In genomic region chr6:100897671-100898070, GRCh38 we compare ENCODE assay signal across 38 cellular contexts.
"Had no signal": no experiment of that assay in that cellular context is flagged by ENCODE, and none has a peak within 500 bp of the region (broad histone marks: within the 10 kb centered on the region; RNA-seq: fewer than 3 reads in every experiment).

No MANE protein-coding gene starts in this region.

- H3K4me3 Mint-ChIP-seq: activated B cell treated with CpG ODN at 0.5 μM for 24 hours; activated CD4-positive, alpha-beta memory T cell treated with anti-CD3 and anti-CD28 coated beads for 36 hours; activated CD4-positive, alpha-beta T cell treated with anti-CD3 and anti-CD28 coated beads, Interleukin-2, amount 10 ng/mL, durations not matched to agents 24 days and 14 days; activated CD8-positive, alpha-beta T cell treated with anti-CD3 and anti-CD28 coated beads for 36 hours; activated naive CD4-positive, alpha-beta T cell treated with anti-CD3 and anti-CD28 coated beads, Interleukin-2, amount 10 ng/mL, durations not matched to agents 7 days and 5 days; activated naive CD4-positive, alpha-beta T cell treated with anti-CD3 and anti-CD28 coated beads, Interleukin-2, amount 50 U/mL, for 24 hours; activated naive CD8-positive, alpha-beta T cell; activated naive CD8-positive, alpha-beta T cell treated with anti-CD3 and anti-CD28 coated beads, Interleukin-2, amount 10 ng/mL, durations not matched to agents 7 days and 5 days; activated naive CD8-positive, alpha-beta T cell treated with anti-CD3 and anti-CD28 coated beads, Interleukin-2, amount 50 U/mL, for 24 hours; activated T-cell treated with anti-CD3 and anti-CD28 coated beads, Interleukin-2, amount 50 U/mL, for 4 hours; activated T-cell treated with anti-CD3 and anti-CD28 coated beads, Interleukin-2, amount 50 U/mL, for 72 hours; activated T-helper 1 cell treated with anti-CD3 and anti-CD28 coated beads, Interleukin-12 subunit alpha, Interleukin-12 subunit beta, Interleukin-2, Interleukin-4 antibody, amounts not matched to agents 30 ng/mL and 10 ng/mL and 1 ng/mL, durations not matched to agents 14 hours and 24 hours and 36 hours; activated T-helper 17 cell treated with anti-CD3 and anti-CD28 coated beads, Interleukin-2, amount 50 U/mL, for 72 hours; brain; central memory CD8-positive, alpha-beta T cell; T-helper 1 cell treated with Interleukin-12 subunit alpha and Interleukin-12 subunit beta and Interleukin-4 antibody, amounts not matched to agents 30 μg/mL and 1 μg/mL, for 36 hours; T-helper 2 cell treated with Interferon-gamma antibody and Interleukin-4, amounts not matched to agents 5 μg/mL and 100 μg/mL, for 36 hours had no signal

- H3K4me3 ChIP-seq: ascending aorta, cardiac muscle cell had no signal

- H3K4me1 Mint-ChIP-seq: activated B cell treated with CpG ODN at 0.5 μM for 24 hours; activated CD4-positive, alpha-beta T cell treated with anti-CD3 and anti-CD28 coated beads, Interleukin-2, amount 10 ng/mL, durations not matched to agents 24 days and 14 days; activated naive CD4-positive, alpha-beta T cell treated with anti-CD3 and anti-CD28 coated beads, Interleukin-2, amount 10 ng/mL, durations not matched to agents 7 days and 5 days; activated naive CD4-positive, alpha-beta T cell treated with anti-CD3 and anti-CD28 coated beads, Interleukin-2, amount 50 U/mL, for 24 hours; activated naive CD8-positive, alpha-beta T cell treated with anti-CD3 and anti-CD28 coated beads, Interleukin-2, amount 10 ng/mL, durations not matched to agents 7 days and 5 days; activated naive CD8-positive, alpha-beta T cell treated with anti-CD3 and anti-CD28 coated beads, Interleukin-2, amount 50 U/mL, for 24 hours; activated T-helper 17 cell treated with anti-CD3 and anti-CD28 coated beads, Interleukin-2, amount 50 U/mL, for 72 hours; brain; central memory CD8-positive, alpha-beta T cell had no signal

- H3K27ac ChIP-seq: ascending aorta, cardiac muscle cell, VCaP had no signal

- H3K9me3 Mint-ChIP-seq: activated B cell treated with CpG ODN at 0.5 μM for 24 hours; activated CD4-positive, alpha-beta memory T cell treated with anti-CD3 and anti-CD28 coated beads for 36 hours; activated CD4-positive, alpha-beta T cell treated with anti-CD3 and anti-CD28 coated beads, Interleukin-2, amount 10 ng/mL, durations not matched to agents 24 days and 14 days; activated naive CD4-positive, alpha-beta T cell treated with anti-CD3 and anti-CD28 coated beads, Interleukin-2, amount 10 ng/mL, durations not matched to agents 7 days and 5 days; activated naive CD4-positive, alpha-beta T cell treated with anti-CD3 and anti-CD28 coated beads, Interleukin-2, amount 50 U/mL, for 24 hours; activated naive CD8-positive, alpha-beta T cell treated with anti-CD3 and anti-CD28 coated beads, Interleukin-2, amount 10 ng/mL, durations not matched to agents 7 days and 5 days; activated naive CD8-positive, alpha-beta T cell treated with anti-CD3 and anti-CD28 coated beads, Interleukin-2, amount 50 U/mL, for 24 hours; activated T-cell treated with anti-CD3 and anti-CD28 coated beads, Interleukin-2, amount 50 U/mL, for 72 hours; activated T-helper 1 cell treated with anti-CD3 and anti-CD28 coated beads, Interleukin-12 subunit alpha, Interleukin-12 subunit beta, Interleukin-2, Interleukin-4 antibody, amounts not matched to agents 30 ng/mL and 10 ng/mL and 1 ng/mL, durations not matched to agents 14 hours and 24 hours and 36 hours; activated T-helper 17 cell treated with anti-CD3 and anti-CD28 coated beads, Interleukin-2, amount 50 U/mL, for 72 hours; central memory CD8-positive, alpha-beta T cell; T-helper 2 cell treated with Interferon-gamma antibody and Interleukin-4, amounts not matched to agents 5 μg/mL and 100 μg/mL, for 36 hours had no signal

- H3K36me3 ChIP-seq: ascending aorta, cardiac muscle cell had no signal

- H3K27ac Mint-ChIP-seq: activated B cell treated with CpG ODN at 0.5 μM for 24 hours; activated CD4-positive, alpha-beta memory T cell treated with anti-CD3 and anti-CD28 coated beads for 36 hours; activated CD4-positive, alpha-beta T cell treated with anti-CD3 and anti-CD28 coated beads, Interleukin-2, amount 10 ng/mL, durations not matched to agents 24 days and 14 days; activated CD8-positive, alpha-beta T cell treated with anti-CD3 and anti-CD28 coated beads for 36 hours; activated naive CD4-positive, alpha-beta T cell treated with anti-CD3 and anti-CD28 coated beads, Interleukin-2, amount 10 ng/mL, durations not matched to agents 7 days and 5 days; activated naive CD4-positive, alpha-beta T cell treated with anti-CD3 and anti-CD28 coated beads, Interleukin-2, amount 50 U/mL, for 24 hours; activated naive CD8-positive, alpha-beta T cell; activated naive CD8-positive, alpha-beta T cell treated with anti-CD3 and anti-CD28 coated beads, Interleukin-2, amount 10 ng/mL, durations not matched to agents 7 days and 5 days; activated naive CD8-positive, alpha-beta T cell treated with anti-CD3 and anti-CD28 coated beads, Interleukin-2, amount 50 U/mL, for 24 hours; activated T-cell treated with anti-CD3 and anti-CD28 coated beads, Interleukin-2, amount 50 U/mL, for 72 hours; activated T-helper 1 cell treated with anti-CD3 and anti-CD28 coated beads, Interleukin-12 subunit alpha, Interleukin-12 subunit beta, Interleukin-2, Interleukin-4 antibody, amounts not matched to agents 30 ng/mL and 10 ng/mL and 1 ng/mL, durations not matched to agents 14 hours and 24 hours and 36 hours; activated T-helper 17 cell treated with anti-CD3 and anti-CD28 coated beads, Interleukin-2, amount 50 U/mL, for 72 hours; brain; T-helper 1 cell treated with Interleukin-12 subunit alpha and Interleukin-12 subunit beta and Interleukin-4 antibody, amounts not matched to agents 30 μg/mL and 1 μg/mL, for 36 hours; T-helper 2 cell treated with Interferon-gamma antibody and Interleukin-4, amounts not matched to agents 5 μg/mL and 100 μg/mL, for 36 hours had no signal

- DNase-seq: activated B cell treated with CpG ODN at 0.5 μM for 24 hours; activated CD4-positive, alpha-beta memory T cell treated with anti-CD3 and anti-CD28 coated beads for 36 hours; activated CD4-positive, alpha-beta T cell treated with anti-CD3 and anti-CD28 coated beads for 4 hours; activated CD4-positive, alpha-beta T cell treated with anti-CD3 and anti-CD28 coated beads, Interleukin-2, amount 10 ng/mL, durations not matched to agents 24 days and 14 days; activated CD4-positive, alpha-beta T cell treated with anti-CD3 and anti-CD28 coated beads, Interleukin-2, amount 50 U/mL, for 1 hour; activated CD4-positive, alpha-beta T cell treated with anti-CD3 and anti-CD28 coated beads, Interleukin-2, amount 50 U/mL, for 4 hours; activated CD4-positive, CD25-positive, alpha-beta regulatory T cell treated with anti-CD3 and anti-CD28 coated beads, Interleukin-2, amount 50 U/mL, for 72 hours; activated CD8-positive, alpha-beta memory T cell treated with anti-CD3 and anti-CD28 coated beads, Interleukin-2, amount 50 U/mL, for 4 hours; activated CD8-positive, alpha-beta T cell treated with anti-CD3 and anti-CD28 coated beads for 36 hours; activated effector memory CD4-positive, alpha-beta T cell treated with Interleukin-2 at 50 U/mL for 16 hours; activated gamma-delta T cell; activated naive CD4-positive, alpha-beta T cell treated with anti-CD3 and anti-CD28 coated beads, Interleukin-2, amount 10 ng/mL, durations not matched to agents 7 days and 5 days; activated naive CD4-positive, alpha-beta T cell treated with Interleukin-2 at 50 U/mL for 16 hours; activated naive CD8-positive, alpha-beta T cell treated with anti-CD3 and anti-CD28 coated beads, Interleukin-2, amount 10 ng/mL, durations not matched to agents 7 days and 5 days; activated naive CD8-positive, alpha-beta T cell treated with anti-CD3 and anti-CD28 coated beads, Interleukin-2, amount 50 U/mL, for 24 hours; activated T-cell treated with anti-CD3 and anti-CD28 coated beads for 4 hours; activated T-cell treated with anti-CD3 and anti-CD28 coated beads, Interleukin-2, amount 50 U/mL, for 1 hour; activated T-cell treated with anti-CD3 and anti-CD28 coated beads, Interleukin-2, amount 50 U/mL, for 4 hours; activated T-cell treated with anti-CD3 and anti-CD28 coated beads, Interleukin-2, amount 50 U/mL, for 72 hours; amygdala; anterior cingulate cortex; caudate nucleus; cerebellar nuclear complex; T-helper 1 cell; T-helper 2 cell; T-helper 9 cell had no signal

- H3K27me3 ChIP-seq: ascending aorta, cardiac muscle cell had no signal

- ATAC-seq: activated CD8-positive, alpha-beta T cell treated with anti-CD3 and anti-CD28 coated beads for 36 hours; activated naive CD8-positive, alpha-beta T cell treated with anti-CD3 and anti-CD28 coated beads, Interleukin-2, amount 50 U/mL, for 24 hours; activated T-cell treated with anti-CD3 and anti-CD28 coated beads, Interleukin-2, amount 50 U/mL, for 4 hours; activated T-cell treated with anti-CD3 and anti-CD28 coated beads, Interleukin-2, amount 50 U/mL, for 72 hours; activated T-helper 17 cell treated with anti-CD3 and anti-CD28 coated beads, Interleukin-2, amount 50 U/mL, for 72 hours had no signal

- H3K4me1 ChIP-seq: ascending aorta had no signal

- H3K27me3 Mint-ChIP-seq: activated CD4-positive, alpha-beta memory T cell treated with anti-CD3 and anti-CD28 coated beads for 36 hours; activated CD4-positive, alpha-beta T cell treated with anti-CD3 and anti-CD28 coated beads, Interleukin-2, amount 10 ng/mL, durations not matched to agents 24 days and 14 days; activated CD8-positive, alpha-beta T cell treated with anti-CD3 and anti-CD28 coated beads for 36 hours; activated naive CD4-positive, alpha-beta T cell treated with anti-CD3 and anti-CD28 coated beads, Interleukin-2, amount 10 ng/mL, durations not matched to agents 7 days and 5 days; activated naive CD8-positive, alpha-beta T cell; activated naive CD8-positive, alpha-beta T cell treated with anti-CD3 and anti-CD28 coated beads, Interleukin-2, amount 10 ng/mL, durations not matched to agents 7 days and 5 days; activated naive CD8-positive, alpha-beta T cell treated with anti-CD3 and anti-CD28 coated beads, Interleukin-2, amount 50 U/mL, for 24 hours; activated T-helper 17 cell treated with anti-CD3 and anti-CD28 coated beads, Interleukin-2, amount 50 U/mL, for 72 hours; brain; central memory CD8-positive, alpha-beta T cell had no signal

- FAIRE-seq: bronchial epithelial cell had no signal

- H3K9me3 ChIP-seq: ascending aorta had no signal

- H3K36me3 Mint-ChIP-seq: activated naive CD4-positive, alpha-beta T cell treated with anti-CD3 and anti-CD28 coated beads, Interleukin-2, amount 10 ng/mL, durations not matched to agents 7 days and 5 days; activated naive CD8-positive, alpha-beta T cell treated with anti-CD3 and anti-CD28 coated beads, Interleukin-2, amount 10 ng/mL, durations not matched to agents 7 days and 5 days; brain had no signal
